ENCODE assay signal across 8 cellular contexts in the genomic region with DNA sequence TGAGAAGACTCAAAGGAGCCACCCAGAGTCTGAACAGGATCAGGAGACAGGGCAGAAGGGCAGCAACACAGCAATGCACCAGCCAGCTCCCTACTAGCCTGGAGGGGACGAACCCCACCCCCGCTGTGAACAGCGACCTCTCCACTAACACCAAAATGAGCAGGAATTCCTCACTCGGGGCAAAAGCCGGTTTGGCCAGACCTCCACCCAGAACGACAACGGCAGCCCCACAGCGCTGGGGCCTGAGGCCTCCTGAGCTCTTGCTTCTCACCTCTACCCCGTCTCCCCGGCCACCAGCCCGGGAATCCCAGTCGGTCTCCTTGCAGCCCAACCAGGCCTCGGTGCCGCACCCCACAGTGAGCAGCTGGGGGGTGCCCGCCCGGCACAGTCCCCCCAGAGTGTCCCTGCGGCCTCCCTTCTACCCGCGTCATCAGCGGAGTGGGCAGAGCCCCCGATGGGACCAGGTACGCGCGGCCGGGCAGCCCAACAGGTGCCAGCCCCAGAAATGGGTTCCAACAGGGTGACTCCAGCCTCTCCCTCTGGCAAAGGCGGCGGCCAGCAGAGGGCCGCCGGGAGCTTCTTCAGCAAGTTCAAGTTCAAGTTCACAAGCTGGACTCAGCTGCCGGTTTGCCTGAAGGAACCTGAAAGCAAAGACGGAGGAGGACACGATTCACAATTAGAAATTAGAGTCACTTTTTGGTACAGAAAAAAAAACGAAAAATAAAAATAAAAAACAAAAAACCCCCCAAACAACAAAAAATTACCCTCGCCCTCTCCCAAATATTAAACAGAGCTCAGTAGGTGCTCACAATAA.
DNase-seq lines count a peak whose midpoint lies in the region; ATAC-seq, FAIRE-seq and TF ChIP-seq lines count a peak whose summit lies in the region.
"Had no signal": no experiment of that assay in that cellular context is flagged by ENCODE, and none has a peak within 500 bp of the region (broad histone marks: within the 10 kb centered on the region; RNA-seq: fewer than 3 reads in every experiment).

No MANE protein-coding gene starts in this region.

- H3K27me3 ChIP-seq in dorsolateral prefrontal cortex, result peaks cover 0 to 34% (median 11%) of the 10 kb centered on the region in 45 donors
- peaks cover 0 to 26% of the 10 kb centered on the region in 2 experiments; a peak in 2 of 5 replicates for H3K27me3 ChIP-seq in HepG2 (ENCODE audit: control insufficient read depth in 1 of 2, insufficient read depth in 2 of 2, low read length in 2 of 2)
- peaks cover 7% of the 10 kb centered on the region for H3K27me3 ChIP-seq in thoracic aorta (replicated peaks; ENCODE audit: insufficient read depth)

- H3K4me1 ChIP-seq in HepG2 (ENCODE audit: insufficient read depth, low read length), result no peaks in the 10 kb centered on the region
- peaks cover 0 to 11% of the 10 kb centered on the region in 2 donors for H3K4me1 ChIP-seq in thoracic aorta (ENCODE audit: control insufficient read depth in 1 of 2, low read depth in 2 of 2)

- no peaks in the 10 kb centered on the region for H3K36me3 ChIP-seq in HepG2 (replicated peaks in 1 of 2; ENCODE audit: control insufficient read depth in 1 of 2, insufficient read depth in 2 of 2, low read length in 2 of 2)
- H3K36me3 ChIP-seq in thoracic aorta, result no peaks in the 10 kb centered on the region

- H2AFZ ChIP-seq in HepG2 (ENCODE audit: low read length), result no peak overlapping the region

- WGBS in HepG2 (ENCODE audit: low lambda C conversion rate), result 7% methylated on average over 9 of the region's 34 CpGs

- TF ChIP-seq POLR2A in HepG2 (IDR thresholded peaks at IDR 0.05; ENCODE audit: insufficient read depth in 1 of 2, low read depth in 2 of 2, low read length in 2 of 2), result no peak
- no peak for TF ChIP-seq POLR2A in GM18505 (IDR thresholded peaks at IDR 0.05; ENCODE audit: borderline replicate concordance, extremely low read depth, insufficient read depth, insufficient read length)

- H4K20me1 ChIP-seq in HepG2 (ENCODE audit: insufficient read depth, low read length), result no peaks in the 10 kb centered on the region

- H3K9me3 ChIP-seq in HepG2 (ENCODE audit: low read length) (no peaks in the 10 kb centered on the region), thoracic aorta (no peaks in the 10 kb centered on the region)

- intact Hi-C loops in dorsolateral prefrontal cortex (cut with DNase I) (no loop called here), HepG2 (cut with micrococcal nuclease; ENCODE audit: unreplicated experiment) (no loop called here)

- H3K27ac ChIP-seq in dorsolateral prefrontal cortex (no peak overlapping the region), HepG2 (ENCODE audit: extremely low read length, insufficient read depth, low read length) (no peak overlapping the region), thoracic aorta (no peak overlapping the region)

- no TSS peak for BruUV-seq in HepG2 (replicated peaks; lab: Mats Ljungman, UMichigan)

- DNase-seq in LHCN-M2 (ENCODE audit: low read depth) (peak; percentile 31), dorsolateral prefrontal cortex (no peak), HepG2 (ENCODE audit: low spot score) (peak; percentile 42), thoracic aorta (ENCODE audit: low spot score) (no peak), NOMO-1 treated with dmso at 0.1 percent for 144 hours (lab: John Stamatoyannopoulos, UW; ENCODE audit: unreplicated experiment) (no peak)
- DNase-seq: activated CD4-positive, alpha-beta T cell treated with anti-CD3 and anti-CD28 coated beads for 4 hours had no signal

- H3K4me3 ChIP-seq in dorsolateral prefrontal cortex (peak overlapping the region in 54 of 59 donors; percentile 5 to 63 (median 43)), HepG2 (replicated peaks in 1 of 3; ENCODE audit: insufficient read depth in 1 of 3, low read depth in 2 of 3, low read length in 3 of 3) (peak overlapping the region in 1 of 3 experiments; percentile 19; a peak in 2 of 6 replicates), thoracic aorta (peak overlapping the region; percentile 67)

- ATAC-seq in HepG2 (peak; percentile 86), thoracic aorta (ENCODE audit: insufficient number of reproducible peaks, low FRiP score, low read depth) (no peak), GM18505 (IDR thresholded peaks at IDR 0.05; ENCODE audit: unreplicated experiment) (no peak), HG03135 (IDR thresholded peaks at IDR 0.05; ENCODE audit: unreplicated experiment) (no peak)

- no peak overlapping the region for H3K9ac ChIP-seq in HepG2 (ENCODE audit: insufficient read depth, low read depth, low read length)

- TF ChIP-seq RAD21 in HepG2 (CRISPR knock-in tag; IDR thresholded peaks at IDR 0.05), result no peak

- peak overlapping the region; percentile 36 for H3K4me2 ChIP-seq in HepG2 (ENCODE audit: low read depth, low read length)

- FAIRE-seq in HepG2 (lab: Jason Lieb, UNC), result no peak

- POLR2A ChIA-PET in HepG2 (lab: Yijun Ruan, JAX), result interaction anchor here (1.4 kb wide), 1 partner anchor 129 kb away, joined by 3 read pairs; the partner anchor contains the start of genes CPEB3 and MARCHF5

- in situ Hi-C loops in HepG2 (cut with HindIII; ENCODE audit: extremely low pct_ligation_motif_present, low pct_unique_long_range_greater_than_20kb), result no loop called here

- TF ChIP-seq EP300 in HepG2 (IDR thresholded peaks at IDR 0.05; ENCODE audit: low read depth in 2 of 2, low read length in 2 of 2) (no peak), HepG2 (CRISPR knock-in tag; IDR thresholded peaks at IDR 0.05; ENCODE audit: borderline replicate concordance) (no peak)

- H3K79me2 ChIP-seq in HepG2 (ENCODE audit: insufficient read depth, low read length), result no peaks in the 10 kb centered on the region

- CTCF ChIA-PET in HepG2 (lab: Yijun Ruan, JAX; ENCODE audit: low intra/inter-chr PET ratio, low total read pairs), result no interaction called here

- peak in 26 of 56 donors; percentile 9 to 46 (median 17) for TF ChIP-seq CTCF in dorsolateral prefrontal cortex (IDR thresholded peaks at IDR 0.05 in 54 of 56, conservative IDR thresholded peaks at IDR 0.05 in 2 of 56; ENCODE audit: low read depth in 1 of 56, partially characterized antibody in 56 of 56)
- peak; percentile 48 for TF ChIP-seq CTCF in HepG2 (CRISPR knock-in tag; IDR thresholded peaks at IDR 0.05)
- peak; percentile 28 for TF ChIP-seq CTCF in thoracic aorta (IDR thresholded peaks at IDR 0.05)

TF ChIP-seq in HepG2, 621 proteins besides CTCF, POLR2A, EP300 and RAD21 (continues in another document):
- TF ChIP-seq ZNF468 (CRISPR knock-in tag; IDR thresholded peaks at IDR 0.05) (no peak), THRA (CRISPR knock-in tag; IDR thresholded peaks at IDR 0.05; ENCODE audit: borderline replicate concordance) (0 out of 2 replicates have a peak, but pooled peaks have one; percentile 17), SMYD3 (CRISPR knock-in tag; IDR thresholded peaks at IDR 0.05) (no peak), NCOR1 (IDR thresholded peaks at IDR 0.05; ENCODE audit: borderline replicate concordance, low read length) (peak; percentile 81; the same call in 1 of the 2 replicates), ZFY (CRISPR knock-in tag; IDR thresholded peaks at IDR 0.05) (no peak), ZNF761 (CRISPR knock-in tag; conservative IDR thresholded peaks at IDR 0.05) (no peak), CENPT (CRISPR knock-in tag; IDR thresholded peaks at IDR 0.05; ENCODE audit: low read depth) (no peak), AHR (CRISPR knock-in tag; IDR thresholded peaks at IDR 0.05) (no peak), SMARCC2 (IDR thresholded peaks at IDR 0.05) (no peak), DNMT1 (CRISPR knock-in tag; IDR thresholded peaks at IDR 0.05) (no peak), HCFC1 (IDR thresholded peaks at IDR 0.05; ENCODE audit: low read depth, low read length) (no peak), HNRNPL (IDR thresholded peaks at IDR 0.05; ENCODE audit: low read depth, low read length) (peak; percentile 61; the same call in 1 of the 2 replicates), RNF2 (conservative IDR thresholded peaks at IDR 0.05; ENCODE audit: low read depth) (no peak), SRSF1 (optimal IDR thresholded peaks at IDR 0.05; ENCODE audit: low read depth, low read length) (no peak), SRSF4 (IDR thresholded peaks at IDR 0.05; ENCODE audit: low read depth, low read length, poor library complexity, severe bottlenecking) (no peak), MEIS2 (CRISPR knock-in tag; IDR thresholded peaks at IDR 0.05) (no peak), TOE1 (CRISPR knock-in tag; IDR thresholded peaks at IDR 0.05) (no peak), PPARG (CRISPR knock-in tag; conservative IDR thresholded peaks at IDR 0.05) (no peak), CREM (IDR thresholded peaks at IDR 0.05) (no peak), CREM (CRISPR knock-in tag; IDR thresholded peaks at IDR 0.05) (no peak), RAD51 (IDR thresholded peaks at IDR 0.05; ENCODE audit: borderline replicate concordance) (no peak), ATF1 (CRISPR knock-in tag; IDR thresholded peaks at IDR 0.05) (no peak)
- TF ChIP-seq, protein P1, sequence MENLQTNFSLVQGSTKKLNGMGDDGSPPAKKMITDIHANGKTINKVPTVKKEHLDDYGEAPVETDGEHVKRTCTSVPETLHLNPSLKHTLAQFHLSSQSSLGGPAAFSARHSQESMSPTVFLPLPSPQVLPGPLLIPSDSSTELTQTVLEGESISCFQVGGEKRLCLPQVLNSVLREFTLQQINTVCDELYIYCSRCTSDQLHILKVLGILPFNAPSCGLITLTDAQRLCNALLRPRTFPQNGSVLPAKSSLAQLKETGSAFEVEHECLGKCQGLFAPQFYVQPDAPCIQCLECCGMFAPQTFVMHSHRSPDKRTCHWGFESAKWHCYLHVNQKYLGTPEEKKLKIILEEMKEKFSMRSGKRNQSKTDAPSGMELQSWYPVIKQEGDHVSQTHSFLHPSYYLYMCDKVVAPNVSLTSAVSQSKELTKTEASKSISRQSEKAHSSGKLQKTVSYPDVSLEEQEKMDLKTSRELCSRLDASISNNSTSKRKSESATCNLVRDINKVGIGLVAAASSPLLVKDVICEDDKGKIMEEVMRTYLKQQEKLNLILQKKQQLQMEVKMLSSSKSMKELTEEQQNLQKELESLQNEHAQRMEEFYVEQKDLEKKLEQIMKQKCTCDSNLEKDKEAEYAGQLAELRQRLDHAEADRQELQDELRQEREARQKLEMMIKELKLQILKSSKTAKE (CRISPR knock-in tag; IDR thresholded peaks at IDR 0.05; ENCODE audit: borderline replicate concordance), result no peak

Comparison
In these comparisons a context has a peak if more than half of its experiments do, and no peak if none do; other contexts are left out.
1. DNase-seq: peak in LHCN-M2 (single experiment) and HepG2 (single experiment); none in dorsolateral prefrontal cortex (0 of 10), thoracic aorta (single experiment) and NOMO-1 treated with dmso at 0.1 percent for 144 hours (single experiment).